In genomic region chr11:1193326-1194230, GRCh38 we compare ENCODE assay signal across 1 cellular context.
TF ChIP-seq lines count a peak whose summit lies in the region.

No MANE protein-coding gene starts in this region.

TF ChIP-seq in HepG2, 621 proteins besides CTCF, POLR2A, EP300 and RAD21:
- TF ChIP-seq CREB1 (IDR thresholded peaks at IDR 0.05) (0 out of 2 replicates have a peak, but pooled peaks have one; percentile 13), CREB1 (CRISPR knock-in tag; IDR thresholded peaks at IDR 0.05) (no peak), GABPA (IDR thresholded peaks at IDR 0.05; ENCODE audit: low read depth, low read length) (no peak), GABPA (CRISPR knock-in tag; IDR thresholded peaks at IDR 0.05; ENCODE audit: low read depth) (no peak), ZNF549 (CRISPR knock-in tag; IDR thresholded peaks at IDR 0.05) (no peak)
TF ChIP-seq in HepG2: peak in this region for 1.
